19 cellular contexts compared by ENCODE assay signal in the genomic region with DNA sequence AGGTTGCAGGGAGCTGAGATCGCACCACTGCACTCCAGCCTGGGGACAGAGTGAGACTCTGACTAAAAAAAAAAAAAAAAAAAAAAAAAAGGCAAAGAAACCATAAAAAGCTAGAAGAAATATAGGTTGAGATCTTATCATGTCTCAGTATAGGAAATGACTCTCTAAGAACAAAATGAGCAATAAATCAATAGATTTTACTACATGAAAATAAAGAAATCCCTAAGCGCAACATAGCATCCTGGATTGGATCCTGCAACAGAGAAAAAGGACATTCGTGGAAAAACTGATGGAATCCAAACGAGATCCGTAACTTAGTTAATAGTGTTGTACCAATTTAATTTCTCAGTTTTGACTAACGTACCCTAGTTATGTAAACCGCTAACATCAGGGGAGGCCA. TPM values are rescaled to one million over a fixed set of nuclear protein-coding genes. Genes with fewer than 3 reads are reported as not detected.
"Had no signal": no experiment of that assay in that cellular context is flagged by ENCODE, and none has a peak within 500 bp of the region (broad histone marks: within the 10 kb centered on the region; RNA-seq: fewer than 3 reads in every experiment).

No MANE protein-coding gene starts in this region.

- DNase-seq: activated CD4-positive, alpha-beta T cell treated with anti-CD3 and anti-CD28 coated beads, Interleukin-2, amount 10 ng/mL, durations not matched to agents 24 days and 14 days; activated naive CD4-positive, alpha-beta T cell treated with anti-CD3 and anti-CD28 coated beads, Interleukin-2, amount 10 ng/mL, durations not matched to agents 7 days and 5 days; caudate nucleus; effector CD8-positive, alpha-beta T cell; gastrocnemius medialis; heart right ventricle; kidney; left ventricle myocardium inferior; nephron progenitor cell; stimulated activated CD4-positive, alpha-beta T cell treated with anti-CD3 and anti-CD28 coated beads, Interleukin-15, amount 100 ng/mL, for 24 hours; stimulated activated CD4-positive, alpha-beta T cell treated with anti-CD3 and anti-CD28 coated beads, Interleukin-4, amount 100 ng/mL, for 24 hours; T-helper 9 cell had no signal

- H3K4me3 Mint-ChIP-seq: activated CD4-positive, alpha-beta T cell treated with anti-CD3 and anti-CD28 coated beads, Interleukin-2, amount 10 ng/mL, durations not matched to agents 24 days and 14 days; activated naive CD4-positive, alpha-beta T cell treated with anti-CD3 and anti-CD28 coated beads, Interleukin-2, amount 10 ng/mL, durations not matched to agents 7 days and 5 days; memory B cell; nephron progenitor cell had no signal

- H3K9me3 ChIP-seq: gastrocnemius medialis had no signal

- H3K36me3 Mint-ChIP-seq: activated naive CD4-positive, alpha-beta T cell treated with anti-CD3 and anti-CD28 coated beads, Interleukin-2, amount 10 ng/mL, durations not matched to agents 7 days and 5 days; memory B cell had no signal

- H3K4me3 ChIP-seq: coronary artery, gastrocnemius medialis, heart right ventricle, left ventricle myocardium inferior, stomach, thoracic aorta had no signal

- H3K27me3 ChIP-seq: heart right ventricle, stomach had no signal

- H3K9me3 Mint-ChIP-seq: activated CD4-positive, alpha-beta T cell treated with anti-CD3 and anti-CD28 coated beads, Interleukin-2, amount 10 ng/mL, durations not matched to agents 24 days and 14 days; activated naive CD4-positive, alpha-beta T cell treated with anti-CD3 and anti-CD28 coated beads, Interleukin-2, amount 10 ng/mL, durations not matched to agents 7 days and 5 days; memory B cell; nephron progenitor cell had no signal

- ATAC-seq: gastrocnemius medialis, heart right ventricle had no signal

- H3K27ac ChIP-seq: coronary artery, gastrocnemius medialis, heart right ventricle, left ventricle myocardium inferior, thoracic aorta had no signal

- H3K36me3 ChIP-seq: gastrocnemius medialis, heart right ventricle, left ventricle myocardium inferior, stomach, thoracic aorta had no signal

- H3K27ac Mint-ChIP-seq: activated CD4-positive, alpha-beta T cell treated with anti-CD3 and anti-CD28 coated beads, Interleukin-2, amount 10 ng/mL, durations not matched to agents 24 days and 14 days; activated naive CD4-positive, alpha-beta T cell treated with anti-CD3 and anti-CD28 coated beads, Interleukin-2, amount 10 ng/mL, durations not matched to agents 7 days and 5 days; memory B cell; nephron progenitor cell had no signal

RNA-seq across cellular contexts. Expression of gene SLC1A7, which starts 35.3 kb away (rescaled TPM):
- total RNA-seq: activated CD4-positive, alpha-beta T cell treated with anti-CD3 and anti-CD28 coated beads, Interleukin-2, amount 10 ng/mL, durations not matched to agents 24 days and 14 days; kidney; osteocyte; pulmonary artery endothelial cell; ureter had no signal

RNA-seq across cellular contexts. Expression of gene PODN, which starts 45.1 kb away (rescaled TPM):
- total RNA-seq: activated CD4-positive, alpha-beta T cell treated with anti-CD3 and anti-CD28 coated beads, Interleukin-2, amount 10 ng/mL, durations not matched to agents 24 days and 14 days had no signal
